19 cellular contexts compared by ENCODE assay signal in the genomic region with DNA sequence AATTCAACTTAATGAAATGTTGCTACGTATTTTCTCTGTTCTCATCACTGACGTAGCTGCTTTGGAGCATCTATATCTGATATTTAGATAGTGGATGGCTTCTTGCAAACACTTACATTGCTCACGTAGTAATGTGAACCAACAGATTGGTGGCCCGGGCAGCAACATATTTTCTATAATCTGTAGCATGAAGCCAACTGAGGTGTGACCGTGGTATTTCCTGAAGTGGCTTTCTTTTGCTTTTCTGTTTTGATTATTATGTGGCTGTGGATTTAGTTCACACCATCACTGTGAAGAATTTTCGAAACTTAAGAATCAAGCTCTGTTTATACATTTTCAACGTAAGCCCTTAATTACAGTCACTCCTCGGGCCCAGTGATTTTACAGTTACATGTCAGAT.
DNase-seq lines count a peak whose midpoint lies in the region; ATAC-seq, FAIRE-seq and TF ChIP-seq lines count a peak whose summit lies in the region.
"Had no signal": no experiment of that assay in that cellular context is flagged by ENCODE, and none has a peak within 500 bp of the region (broad histone marks: within the 10 kb centered on the region; RNA-seq: fewer than 3 reads in every experiment).

No MANE protein-coding gene starts in this region.

- in situ Hi-C loops in GM12878 (cut with MboI) (no loop called here), transverse colon (cut with MboI; ENCODE audit: low pct_ligation_motif_present in 1 of 4, low pct_unique_long_range_greater_than_20kb in 1 of 4, low sequenced_read_pairs in 3 of 4) (no loop called here)

- POLR2A ChIA-PET in CD8-positive, alpha-beta T cell (lab: Charles Lee) = no interaction called here
- POLR2A ChIA-PET in GM12878 (lab: Charles Lee) = no interaction called here

- H3K4me3 ChIP-seq in CD8-positive, alpha-beta T cell (ENCODE audit: low read depth, low read length) = no peak overlapping the region
- H3K4me3 ChIP-seq in GM12878 (no peak overlapping the region), transverse colon (no peak overlapping the region)

- no peak for DNase-seq in CD8-positive, alpha-beta T cell
- DNase-seq in NAMALWA (ENCODE audit: low spot score) = peak; percentile 22
- no peak for DNase-seq in GM12878 (ENCODE audit: low read depth, low spot score)
- no peak for DNase-seq in stimulated activated effector memory CD8-positive, alpha-beta T cell treated with anti-CD3 and anti-CD28 coated beads, Interleukin-12 subunit alpha, Interleukin-12 subunit beta, amount 100 ng/mL, for 72 hours (ENCODE audit: low spot score in 2 of 2)
- DNase-seq in GDM1 (lab: John Stamatoyannopoulos, UW) = no peak
- no peak for DNase-seq in transverse colon
- no peak for DNase-seq in NCI-H2196 (lab: John Stamatoyannopoulos, UW; ENCODE audit: unreplicated experiment)
- DNase-seq: Calu3; CD4-positive, CD25-positive, alpha-beta regulatory T cell; DMS53; GOT3; KG1; NCI-H1048; NCI-H146; NCI-H2081 treated with DMSO at 0.1 percent for 48 hours; NCI-H2227 treated with DMSO at 0.1 percent for 48 hours; NCI-H524 treated with DMSO at 0.1 percent for 48 hours; SHP77; SK-N-SH had no signal

- H2AFZ ChIP-seq in GM12878 (ENCODE audit: control insufficient read depth, low read depth, low read length) = no peak overlapping the region; the same call in 1 of the 2 replicates

- TF ChIP-seq POLR2A in GM12878 (IDR thresholded peaks at IDR 0.05; ENCODE audit: low read depth, low read length) (no peak), transverse colon (IDR thresholded peaks at IDR 0.05) (no peak)

- CTCF ChIA-PET in CD8-positive, alpha-beta T cell (lab: Charles Lee) = no interaction called here
- CTCF ChIA-PET in GM12878 (lab: Yijun Ruan, JAX) = interaction anchor here (1.3 to 1.8 kb wide), 2 partner anchors 10 to 704 kb away, joined by 3 to 4 read pairs; no protein-coding TSS in a partner anchor

- TF ChIP-seq RAD21 in GM12878 (IDR thresholded peaks at IDR 0.05; ENCODE audit: insufficient read depth, low read depth, low read length) = no peak

- ATAC-seq in CD8-positive, alpha-beta T cell = no peak
- no peak for ATAC-seq in GM12878
- ATAC-seq in stimulated activated effector memory CD8-positive, alpha-beta T cell treated with anti-CD3 and anti-CD28 coated beads, Interleukin-12 subunit alpha, Interleukin-12 subunit beta, amount 100 ng/mL, for 72 hours = peak; percentile 27

- intact Hi-C loops in CD8-positive, alpha-beta T cell (cut with DNase I, micrococcal nuclease) = loop anchor here in 1 of 2 experiments (5.0 kb wide), 1 partner anchor 120 kb away; no protein-coding TSS in a partner anchor
- intact Hi-C loops in GM12878 (cut with micrococcal nuclease; ENCODE audit: unreplicated experiment) (no loop called here), transverse colon (cut with DNase I; ENCODE audit: low total_unique reads) (no loop called here)

- peaks cover 2% of the 10 kb centered on the region for H3K9me3 Mint-ChIP-seq in CD8-positive, alpha-beta T cell
- no peaks in the 10 kb centered on the region for H3K9me3 Mint-ChIP-seq in stimulated activated effector memory CD8-positive, alpha-beta T cell treated with anti-CD3 and anti-CD28 coated beads, Interleukin-12 subunit alpha, Interleukin-12 subunit beta, amount 100 ng/mL, for 72 hours
- H3K9me3 Mint-ChIP-seq: CD4-positive, CD25-positive, alpha-beta regulatory T cell had no signal

- no peak overlapping the region for H3K27ac ChIP-seq in CD8-positive, alpha-beta T cell (ENCODE audit: low read depth, low read length)
- H3K27ac ChIP-seq in GM12878 (ENCODE audit: control insufficient read depth, insufficient read depth) = no peak overlapping the region
- H3K27ac ChIP-seq in transverse colon = no peak overlapping the region

- H3K9ac ChIP-seq in GM12878 (ENCODE audit: control insufficient read depth, insufficient read depth, low read length) = no peak overlapping the region
- H3K9ac ChIP-seq: SK-N-SH had no signal

- RAD21 ChIA-PET in GM12878 (lab: Charles Lee; ENCODE audit: unreplicated experiment) = no interaction called here

- SMC1A ChIA-PET in GM12878 (lab: Charles Lee; ENCODE audit: uncharacterized antibody, unreplicated experiment) = interaction anchor here (0.6 to 1.7 kb wide), 2 partner anchors 10 to 43 kb away, joined by 3 to 6 read pairs; no protein-coding TSS in a partner anchor

- TF ChIP-seq CTCF in CD8-positive, alpha-beta T cell (IDR thresholded peaks at IDR 0.05) = no peak
- TF ChIP-seq CTCF in GM12878 (IDR thresholded peaks at IDR 0.05 in 2 of 3, conservative IDR thresholded peaks at IDR 0.05 in 1 of 3; ENCODE audit: control insufficient read depth in 2 of 3, extremely low read depth in 1 of 3, insufficient read depth in 1 of 3, low read depth in 3 of 3, low read length in 3 of 3) = no peak
- TF ChIP-seq CTCF in transverse colon (IDR thresholded peaks at IDR 0.05) = no peak

- no peak for FAIRE-seq in GM12878 (lab: Jason Lieb, UNC)

- H3K36me3 Mint-ChIP-seq in CD8-positive, alpha-beta T cell = peaks cover 7% of the 10 kb centered on the region
- H3K36me3 Mint-ChIP-seq in stimulated activated effector memory CD8-positive, alpha-beta T cell treated with anti-CD3 and anti-CD28 coated beads, Interleukin-12 subunit alpha, Interleukin-12 subunit beta, amount 100 ng/mL, for 72 hours = no peaks in the 10 kb centered on the region

- H3K27me3 Mint-ChIP-seq in CD8-positive, alpha-beta T cell (ENCODE audit: low read depth) = no peaks in the 10 kb centered on the region
- H3K27me3 Mint-ChIP-seq: CD4-positive, CD25-positive, alpha-beta regulatory T cell had no signal

- no peak overlapping the region for H3K27ac Mint-ChIP-seq in CD8-positive, alpha-beta T cell
- H3K27ac Mint-ChIP-seq in stimulated activated effector memory CD8-positive, alpha-beta T cell treated with anti-CD3 and anti-CD28 coated beads, Interleukin-12 subunit alpha, Interleukin-12 subunit beta, amount 100 ng/mL, for 72 hours = peak overlapping the region; percentile 75

- H3K4me2 ChIP-seq in GM12878 (ENCODE audit: control insufficient read depth, insufficient read depth) = peak overlapping the region; percentile 33; the same call in 1 of the 2 replicates
- H3K4me2 ChIP-seq: SK-N-SH had no signal

- H3K4me1 Mint-ChIP-seq in CD8-positive, alpha-beta T cell (ENCODE audit: low read depth) = peaks cover 59% of the 10 kb centered on the region
- H3K4me1 Mint-ChIP-seq in stimulated activated effector memory CD8-positive, alpha-beta T cell treated with anti-CD3 and anti-CD28 coated beads, Interleukin-12 subunit alpha, Interleukin-12 subunit beta, amount 100 ng/mL, for 72 hours = peaks cover 74% of the 10 kb centered on the region

- no TSS peak for BruUV-seq in GM12878 (replicated peaks; lab: Mats Ljungman, UMichigan)

- H4K20me1 ChIP-seq in GM12878 (ENCODE audit: control insufficient read depth, insufficient read depth) = no peaks in the 10 kb centered on the region

- H3K79me2 ChIP-seq in GM12878 (ENCODE audit: control insufficient read depth, insufficient read depth, low read length) = no peaks in the 10 kb centered on the region

- 19% methylated on average over 8 of the region's 8 CpGs for WGBS in GM12878 (ENCODE audit: insufficient coverage, insufficient replicate concordance, low lambda C conversion rate, missing lambda C conversion rate)
- 74 to 75% methylated on average over 8 of the region's 8 CpGs for whole genome bisulfite sequencing in transverse colon (ENCODE audit: low coverage in 1 of 2), 2 donors

- H3K36me3 ChIP-seq in CD8-positive, alpha-beta T cell (ENCODE audit: insufficient read depth, low read length) = no peaks in the 10 kb centered on the region
- no peaks in the 10 kb centered on the region for H3K36me3 ChIP-seq in GM12878 (ENCODE audit: control insufficient read depth in 2 of 2, insufficient read depth in 2 of 2, low read length in 1 of 2)
- H3K36me3 ChIP-seq in transverse colon = no peaks in the 10 kb centered on the region

- TF ChIP-seq EP300 in GM12878 (IDR thresholded peaks at IDR 0.05; ENCODE audit: borderline replicate concordance in 1 of 2, control insufficient read depth in 1 of 2, low read depth in 2 of 2, low read length in 2 of 2) (no peak), transverse colon (IDR thresholded peaks at IDR 0.05; ENCODE audit: low read depth) (no peak)

- peak overlapping the region; percentile 16 for H3K4me3 Mint-ChIP-seq in CD8-positive, alpha-beta T cell
- peak overlapping the region; percentile 29 for H3K4me3 Mint-ChIP-seq in stimulated activated effector memory CD8-positive, alpha-beta T cell treated with anti-CD3 and anti-CD28 coated beads, Interleukin-12 subunit alpha, Interleukin-12 subunit beta, amount 100 ng/mL, for 72 hours
- H3K4me3 Mint-ChIP-seq: CD4-positive, CD25-positive, alpha-beta regulatory T cell had no signal

- H3K4me1 ChIP-seq in CD8-positive, alpha-beta T cell (ENCODE audit: insufficient read depth, low read length) = peaks cover 17% of the 10 kb centered on the region
- H3K4me1 ChIP-seq in GM12878 (ENCODE audit: control insufficient read depth, insufficient read depth, low read length) = peaks cover 14% of the 10 kb centered on the region
- H3K4me1 ChIP-seq in transverse colon = peaks cover 0 to 32% (median 2%) of the 10 kb centered on the region in 4 donors

- H3K27me3 ChIP-seq in CD8-positive, alpha-beta T cell (ENCODE audit: insufficient read depth, low read length) = no peaks in the 10 kb centered on the region
- no peaks in the 10 kb centered on the region for H3K27me3 ChIP-seq in GM12878 (replicated peaks in 1 of 2; ENCODE audit: control insufficient read depth in 2 of 2, insufficient read depth in 2 of 2, low read length in 1 of 2)
- H3K27me3 ChIP-seq in transverse colon = no peaks in the 10 kb centered on the region

- no peaks in the 10 kb centered on the region for H3K9me3 ChIP-seq in CD8-positive, alpha-beta T cell (ENCODE audit: low read length)
- no peaks in the 10 kb centered on the region; the same call in 2 of the 3 replicates for H3K9me3 ChIP-seq in GM12878 (replicated peaks; ENCODE audit: control insufficient read depth, insufficient read depth, low read length)
- no peaks in the 10 kb centered on the region for H3K9me3 ChIP-seq in transverse colon
- H3K9me3 ChIP-seq: SK-N-SH had no signal

TF ChIP-seq in GM12878, 131 proteins besides CTCF, POLR2A, EP300 and RAD21:
- TF ChIP-seq CBX5 (IDR thresholded peaks at IDR 0.05; ENCODE audit: low read depth) (no peak), PAX5 (IDR thresholded peaks at IDR 0.05; ENCODE audit: borderline replicate concordance, low read depth, low read length) (peak; percentile 59; the same call in 1 of the 2 replicates)
- TF ChIP-seq, protein P1, sequence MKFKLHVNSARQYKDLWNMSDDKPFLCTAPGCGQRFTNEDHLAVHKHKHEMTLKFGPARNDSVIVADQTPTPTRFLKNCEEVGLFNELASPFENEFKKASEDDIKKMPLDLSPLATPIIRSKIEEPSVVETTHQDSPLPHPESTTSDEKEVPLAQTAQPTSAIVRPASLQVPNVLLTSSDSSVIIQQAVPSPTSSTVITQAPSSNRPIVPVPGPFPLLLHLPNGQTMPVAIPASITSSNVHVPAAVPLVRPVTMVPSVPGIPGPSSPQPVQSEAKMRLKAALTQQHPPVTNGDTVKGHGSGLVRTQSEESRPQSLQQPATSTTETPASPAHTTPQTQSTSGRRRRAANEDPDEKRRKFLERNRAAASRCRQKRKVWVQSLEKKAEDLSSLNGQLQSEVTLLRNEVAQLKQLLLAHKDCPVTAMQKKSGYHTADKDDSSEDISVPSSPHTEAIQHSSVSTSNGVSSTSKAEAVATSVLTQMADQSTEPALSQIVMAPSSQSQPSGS (IDR thresholded peaks at IDR 0.05; ENCODE audit: low read length) = no peak
